10 cellular contexts compared by ENCODE assay signal in genomic region chr17:47651704-47652103, GRCh38. TPM values are rescaled to one million over a fixed set of nuclear protein-coding genes. Genes with fewer than 3 reads are reported as not detected.
DNase-seq lines count a peak whose midpoint lies in the region; ATAC-seq and TF ChIP-seq lines count a peak whose summit lies in the region.
"Had no signal": no experiment of that assay in that cellular context is flagged by ENCODE, and none has a peak within 500 bp of the region (broad histone marks: within the 10 kb centered on the region; RNA-seq: fewer than 3 reads in every experiment).

No MANE protein-coding gene starts in this region.

- no peaks in the 10 kb centered on the region for H3K27me3 ChIP-seq in BLaER1 treated with 17β-estradiol and CSF1 and Interleukin-3, amounts not matched to agents 10 nM and 100 nM
- H3K27me3 ChIP-seq: upper lobe of left lung had no signal

- H3K9me3 Mint-ChIP-seq in HFFc6: no peaks in the 10 kb centered on the region
- H3K9me3 Mint-ChIP-seq in activated T-helper 2 cell treated with anti-CD3 and anti-CD28 coated beads, Interferon-gamma antibody, Interleukin-2, Interleukin-4, amounts not matched to agents 10 μg/mL and 5 μg/mL and 100 μg/mL, durations not matched to agents 14 hours and 24 hours and 36 hours: no peaks in the 10 kb centered on the region

- intact Hi-C loops in activated T-helper 2 cell treated with anti-CD3 and anti-CD28 coated beads, Interferon-gamma antibody, Interleukin-2, Interleukin-4, amounts not matched to agents 10 μg/mL and 5 μg/mL and 100 μg/mL, durations not matched to agents 14 hours and 24 hours and 36 hours (cut with micrococcal nuclease): no loop called here

- peak overlapping the region; percentile 98 for H3K4me3 Mint-ChIP-seq in HFFc6
- peak overlapping the region; percentile 94 for H3K4me3 Mint-ChIP-seq in activated T-helper 2 cell treated with anti-CD3 and anti-CD28 coated beads, Interferon-gamma antibody, Interleukin-2, Interleukin-4, amounts not matched to agents 10 μg/mL and 5 μg/mL and 100 μg/mL, durations not matched to agents 14 hours and 24 hours and 36 hours (ENCODE audit: low read depth)

- H3K36me3 ChIP-seq in BLaER1 treated with 17β-estradiol and CSF1 and Interleukin-3, amounts not matched to agents 10 nM and 100 nM: peaks cover 54 to 61% (median 59%) of the 10 kb centered on the region in 11 experiments
- H3K36me3 ChIP-seq in mesodermal cell (ENCODE audit: control insufficient read depth, insufficient read depth, low read length): peaks cover 62% of the 10 kb centered on the region

- H3K9ac ChIP-seq in BLaER1 treated with 17β-estradiol and CSF1 and Interleukin-3, amounts not matched to agents 10 nM and 100 nM: peak overlapping the region; percentile 79 to 96 (median 89); a peak in 19 of 22 replicates

- H3K27ac Mint-ChIP-seq in HFFc6: peak overlapping the region; percentile 78
- peak overlapping the region; percentile 84 for H3K27ac Mint-ChIP-seq in activated T-helper 2 cell treated with anti-CD3 and anti-CD28 coated beads, Interferon-gamma antibody, Interleukin-2, Interleukin-4, amounts not matched to agents 10 μg/mL and 5 μg/mL and 100 μg/mL, durations not matched to agents 14 hours and 24 hours and 36 hours

- H3K27me3 Mint-ChIP-seq in HFFc6 (ENCODE audit: insufficient read depth): peaks cover 5% of the 10 kb centered on the region; the same call in 1 of the 2 replicates
- H3K27me3 Mint-ChIP-seq in activated T-helper 2 cell treated with anti-CD3 and anti-CD28 coated beads, Interferon-gamma antibody, Interleukin-2, Interleukin-4, amounts not matched to agents 10 μg/mL and 5 μg/mL and 100 μg/mL, durations not matched to agents 14 hours and 24 hours and 36 hours (ENCODE audit: low read depth): no peaks in the 10 kb centered on the region

- TF ChIP-seq CTCF in HFFc6 (IDR thresholded peaks at IDR 0.05): no peak

- peak overlapping the region; percentile 62 to 92 (median 78); a peak in 18 of 20 replicates for H3K4me3 ChIP-seq in BLaER1 treated with 17β-estradiol and CSF1 and Interleukin-3, amounts not matched to agents 10 nM and 100 nM
- peak overlapping the region; percentile 66 for H3K4me3 ChIP-seq in mesodermal cell (ENCODE audit: extremely low read depth, insufficient read depth, low read length, poor library complexity, severe bottlenecking)

- peaks cover 52 to 61% (median 54%) of the 10 kb centered on the region in 11 experiments for H4K20me1 ChIP-seq in BLaER1 treated with 17β-estradiol and CSF1 and Interleukin-3, amounts not matched to agents 10 nM and 100 nM

- no peak for DNase-seq in HFFc6
- no peak for DNase-seq in activated T-helper 2 cell treated with anti-CD3 and anti-CD28 coated beads, Interferon-gamma antibody, Interleukin-2, Interleukin-4, amounts not matched to agents 10 μg/mL and 5 μg/mL and 100 μg/mL, durations not matched to agents 14 hours and 24 hours and 36 hours (ENCODE audit: low spot score)
- no peak for DNase-seq in NCI-H2107 treated with DMSO at 0.1 percent for 48 hours (lab: John Stamatoyannopoulos, UW; ENCODE audit: unreplicated experiment)
- no peak for DNase-seq in OCI-M1 (lab: John Stamatoyannopoulos, UW)
- no peak for DNase-seq in NCI-H1105 (lab: John Stamatoyannopoulos, UW)
- DNase-seq: effector CD8-positive, alpha-beta T cell; upper lobe of left lung had no signal

- 55 to 86% methylated on average over 1 of the region's 2 CpGs for WGBS in mesodermal cell (ENCODE audit: insufficient coverage in 2 of 2), 2 experiments

- H3K9me3 ChIP-seq in BLaER1 treated with 17β-estradiol and CSF1 and Interleukin-3, amounts not matched to agents 10 nM and 100 nM (replicated peaks in 1 of 11): no peaks in the 10 kb centered on the region
- no peaks in the 10 kb centered on the region for H3K9me3 ChIP-seq in mesodermal cell (ENCODE audit: control insufficient read depth, low read length)
- H3K9me3 ChIP-seq: upper lobe of left lung had no signal

- peak overlapping the region; percentile 79 to 99 (median 90) for H3K4me2 ChIP-seq in BLaER1 treated with 17β-estradiol and CSF1 and Interleukin-3, amounts not matched to agents 10 nM and 100 nM

- H3K4me1 Mint-ChIP-seq in HFFc6 (ENCODE audit: low read depth): peaks cover 56% of the 10 kb centered on the region
- H3K4me1 Mint-ChIP-seq in activated T-helper 2 cell treated with anti-CD3 and anti-CD28 coated beads, Interferon-gamma antibody, Interleukin-2, Interleukin-4, amounts not matched to agents 10 μg/mL and 5 μg/mL and 100 μg/mL, durations not matched to agents 14 hours and 24 hours and 36 hours (ENCODE audit: low read depth): peaks cover 60% of the 10 kb centered on the region

- no peak for ATAC-seq in HG03025 (IDR thresholded peaks at IDR 0.05; ENCODE audit: low FRiP score, unreplicated experiment)

- peaks cover 46% of the 10 kb centered on the region for H3K36me3 Mint-ChIP-seq in HFFc6 (ENCODE audit: low read depth)
- H3K36me3 Mint-ChIP-seq in activated T-helper 2 cell treated with anti-CD3 and anti-CD28 coated beads, Interferon-gamma antibody, Interleukin-2, Interleukin-4, amounts not matched to agents 10 μg/mL and 5 μg/mL and 100 μg/mL, durations not matched to agents 14 hours and 24 hours and 36 hours (ENCODE audit: low read depth): peaks cover 72% of the 10 kb centered on the region

- H3K4me1 ChIP-seq in BLaER1 treated with 17β-estradiol and CSF1 and Interleukin-3, amounts not matched to agents 10 nM and 100 nM: peaks cover 53 to 81% (median 77%) of the 10 kb centered on the region in 10 experiments
- peaks cover 16% of the 10 kb centered on the region for H3K4me1 ChIP-seq in mesodermal cell (ENCODE audit: control insufficient read depth, insufficient read depth, low read length, poor library complexity, severe bottlenecking)

- peak overlapping the region in 4 of 11 experiments; percentile 81 to 92 (median 90); a peak in 5 of 22 replicates for H3K27ac ChIP-seq in BLaER1 treated with 17β-estradiol and CSF1 and Interleukin-3, amounts not matched to agents 10 nM and 100 nM
- no peak overlapping the region for H3K27ac ChIP-seq in mesodermal cell (ENCODE audit: low read depth, low read length, severe bottlenecking)

RNA-seq across cellular contexts. Expression of gene KPNB1, which starts 2.0 kb away (rescaled TPM):
- total RNA-seq in HFFc6 (2021; fragmentation: NEBNext Ultra II Directional; extraction: Animal tissue kit (Norgen Biotek cat#: 25700)): 100 to 1,000 TPM; 439 to 580 (median 549) TPM
- 687 and 692 TPM in 2 replicates for total RNA-seq in activated T-helper 2 cell treated with anti-CD3 and anti-CD28 coated beads, Interferon-gamma antibody, Interleukin-2, Interleukin-4, amounts not matched to agents 10 μg/mL and 5 μg/mL and 100 μg/mL, durations not matched to agents 14 hours and 24 hours and 36 hours
- 379 TPM for polyA plus RNA-seq in mesodermal cell (2013, experiment 1 of 2)
- polyA plus RNA-seq in mesodermal cell (2013, experiment 2 of 2): 356 TPM

RNA-seq across cellular contexts. Expression of gene TBKBP1, which starts 42.3 kb away (rescaled TPM):
- total RNA-seq in HFFc6 (2021; fragmentation: NEBNext Ultra II Directional; extraction: Animal tissue kit (Norgen Biotek cat#: 25700)): 1 to 10 TPM; 6.6 to 8.3 (median 7.7) TPM
- total RNA-seq in activated T-helper 2 cell treated with anti-CD3 and anti-CD28 coated beads, Interferon-gamma antibody, Interleukin-2, Interleukin-4, amounts not matched to agents 10 μg/mL and 5 μg/mL and 100 μg/mL, durations not matched to agents 14 hours and 24 hours and 36 hours: 9.8 and 11.3 TPM in 2 replicates
- polyA plus RNA-seq in mesodermal cell (2013, experiment 1 of 2): 21.4 TPM
- 16.4 TPM for polyA plus RNA-seq in mesodermal cell (2013, experiment 2 of 2)
